In the genomic region with DNA sequence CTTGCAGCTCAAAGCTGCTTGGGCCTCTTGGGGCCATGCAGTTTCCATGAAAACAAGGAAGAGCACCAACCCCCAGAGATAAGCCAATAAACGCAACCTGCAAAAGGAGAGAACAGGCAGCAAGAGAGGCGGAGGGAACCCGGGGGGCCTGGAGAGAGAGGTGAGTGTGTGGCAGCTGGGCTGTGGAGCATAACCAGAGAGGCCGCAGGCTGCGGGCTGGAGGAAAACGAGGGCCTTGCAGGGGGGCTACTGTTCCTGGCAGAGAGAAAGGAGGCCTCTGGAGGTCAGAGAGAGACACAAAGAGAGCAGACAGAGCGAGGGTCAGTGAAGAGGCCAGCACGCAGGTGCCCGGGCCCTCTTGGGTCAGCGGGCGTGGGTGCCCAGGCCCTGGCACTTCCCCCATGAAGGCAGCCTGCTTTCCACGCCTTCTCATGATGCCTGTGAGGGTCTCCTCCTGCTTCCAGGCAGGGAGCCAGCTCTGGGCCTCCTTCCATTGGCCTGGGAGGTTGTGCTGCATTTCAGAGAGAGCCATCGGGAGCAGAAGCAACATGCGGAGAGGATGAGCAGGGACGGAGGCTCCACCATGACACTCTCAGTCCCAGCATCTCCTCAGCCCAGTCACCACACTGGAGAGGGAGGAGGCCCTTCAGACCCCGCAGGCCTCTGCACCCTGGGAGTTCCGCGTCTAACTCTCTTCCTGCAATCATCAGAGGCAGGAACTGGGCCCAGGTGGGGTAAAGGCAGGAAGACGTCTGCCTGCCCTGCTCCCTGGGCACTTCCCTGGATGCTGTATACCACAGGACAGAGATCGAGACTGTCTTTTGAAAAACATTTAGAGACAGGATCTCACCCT, we compare ENCODE assay signal across 9 cellular contexts. TPM values are rescaled to one million over a fixed set of nuclear protein-coding genes. Genes with fewer than 3 reads are reported as not detected.
DNase-seq lines count a peak whose midpoint lies in the region; ATAC-seq and TF ChIP-seq lines count a peak whose summit lies in the region.
"Not testable (repeated sequence)": the region's sequence is repeated elsewhere in the genome, so short reads cannot be mapped to it uniquely, and the experiment has no call there.
"Had no signal": no experiment of that assay in that cellular context is flagged by ENCODE, and none has a peak within 500 bp of the region (broad histone marks: within the 10 kb centered on the region; RNA-seq: fewer than 3 reads in every experiment).

No MANE protein-coding gene starts in this region.

- H2BK12ac ChIP-seq in H9 (ENCODE audit: insufficient read length, low read depth, low read length), result not testable (repeated sequence)

- not testable (repeated sequence) for H4K5ac ChIP-seq in H9 (ENCODE audit: insufficient read length, low read depth, low read length)

- H3K56ac ChIP-seq in H9 (ENCODE audit: insufficient read length, low read depth, low read length), result not testable (repeated sequence)

- H3K27me3 Mint-ChIP-seq in CD14-positive monocyte (ENCODE audit: low read depth in 3 of 3); H9 (ENCODE audit: low read depth); natural killer cell treated with Interleukin-12 subunit alpha and Interleukin-12 subunit beta and Interleukin-15 and Interleukin-18, amount 100 ng/mL, for 72 hours; stimulated activated naive B cell treated with anti-CD40 and anti-IgM and Interleukin-4, amounts not matched to agents 10 μg/mL and 1 μg/mL and 100 μg/mL, for 72 hours: not testable (repeated sequence)

- not testable (repeated sequence) for H3K27ac ChIP-seq in H9 (ENCODE audit: insufficient read length, low read depth, low read length)
- H3K27ac ChIP-seq in breast epithelium, result peak overlapping the region; percentile 10 to 48

- not testable (repeated sequence) for H2BK20ac ChIP-seq in H9 (ENCODE audit: low read depth, low read length, poor library complexity, severe bottlenecking)

- H3K14ac ChIP-seq in H9 (ENCODE audit: insufficient read depth, low read length), result not testable (repeated sequence)

- peak overlapping the region; percentile 74 for H3K4me3 Mint-ChIP-seq in CD14-positive monocyte
- H3K4me3 Mint-ChIP-seq in H9, result peak overlapping the region; percentile 72 to 79
- peak overlapping the region; percentile 89 for H3K4me3 Mint-ChIP-seq in natural killer cell treated with Interleukin-12 subunit alpha and Interleukin-12 subunit beta and Interleukin-15 and Interleukin-18, amount 100 ng/mL, for 72 hours
- H3K4me3 Mint-ChIP-seq in stimulated activated naive B cell treated with anti-CD40 and anti-IgM and Interleukin-4, amounts not matched to agents 10 μg/mL and 1 μg/mL and 100 μg/mL, for 72 hours, result peak overlapping the region; percentile 86 to 87

- not testable (repeated sequence) for H3K9me3 Mint-ChIP-seq in CD14-positive monocyte; H9; natural killer cell treated with Interleukin-12 subunit alpha and Interleukin-12 subunit beta and Interleukin-15 and Interleukin-18, amount 100 ng/mL, for 72 hours; stimulated activated naive B cell treated with anti-CD40 and anti-IgM and Interleukin-4, amounts not matched to agents 10 μg/mL and 1 μg/mL and 100 μg/mL, for 72 hours

- H3K79me2 ChIP-seq in H9 (ENCODE audit: insufficient read depth, low read length), result peaks cover 18% of the 10 kb centered on the region; the same call in 1 of the 2 replicates

- not testable (repeated sequence) for H3K36me3 Mint-ChIP-seq in CD14-positive monocyte; natural killer cell treated with Interleukin-12 subunit alpha and Interleukin-12 subunit beta and Interleukin-15 and Interleukin-18, amount 100 ng/mL, for 72 hours
- peaks cover 7 to 20% (median 19%) of the 10 kb centered on the region in 3 experiments; a peak in 6 of 7 replicates for H3K36me3 Mint-ChIP-seq in H9 (ENCODE audit: insufficient read depth in 1 of 3, low read depth in 3 of 3)
- peaks cover 23 to 32% of the 10 kb centered on the region in 2 donors for H3K36me3 Mint-ChIP-seq in stimulated activated naive B cell treated with anti-CD40 and anti-IgM and Interleukin-4, amounts not matched to agents 10 μg/mL and 1 μg/mL and 100 μg/mL, for 72 hours

- not testable (repeated sequence) for H4K91ac ChIP-seq in H9 (ENCODE audit: insufficient read length, low read depth, low read length)

- not testable (repeated sequence) for H2BK120ac ChIP-seq in H9 (ENCODE audit: low read depth, low read length, poor library complexity, severe bottlenecking)

- not testable (repeated sequence) for H3K23me2 ChIP-seq in H9 (ENCODE audit: insufficient read length, low read depth, low read length, poor library complexity, severe bottlenecking)

- not testable (repeated sequence) for H3K23ac ChIP-seq in H9 (ENCODE audit: insufficient read length, low read depth, low read length)

- H2BK15ac ChIP-seq in H9 (ENCODE audit: low read depth, low read length), result not testable (repeated sequence)

- not testable (repeated sequence) for H4K20me1 ChIP-seq in H9 (ENCODE audit: control insufficient read depth, insufficient read depth, insufficient read length)

- not testable (repeated sequence) for H3T11ph ChIP-seq in H9 (ENCODE audit: low read length)

- peak overlapping the region; percentile 68 to 84 (median 77) for H3K4me3 ChIP-seq in breast epithelium

- H3K36me3 ChIP-seq in breast epithelium, result not testable (repeated sequence)

- H3K9ac ChIP-seq in H9 (ENCODE audit: extremely low read depth, insufficient read length, low read length), result not testable (repeated sequence)

- H3K4ac ChIP-seq in H9 (ENCODE audit: low read depth, low read length), result not testable (repeated sequence)

- H3K18ac ChIP-seq in H9 (ENCODE audit: insufficient read length, low read depth, low read length), result not testable (repeated sequence)

- H2BK5ac ChIP-seq in H9 (ENCODE audit: insufficient read length, low read length), result not testable (repeated sequence)

- WGBS in H9 (ENCODE audit: extremely low coverage, insufficient read length, low lambda C conversion rate), result no CpG with 5 or more reads among the region's 20 CpGs

- DNase-seq in CD14-positive monocyte (ENCODE audit: low spot score); H9; breast epithelium (ENCODE audit: low spot score in 2 of 2); natural killer cell treated with Interleukin-12 subunit alpha and Interleukin-12 subunit beta and Interleukin-15 and Interleukin-18, amount 100 ng/mL, for 72 hours (ENCODE audit: low spot score); stimulated activated naive B cell treated with anti-CD40 and anti-IgM and Interleukin-4, amounts not matched to agents 10 μg/mL and 1 μg/mL and 100 μg/mL, for 72 hours: not testable (repeated sequence)
- DNase-seq in NCI-H82 treated with DMSO at 0.1 percent for 48 hours (lab: John Stamatoyannopoulos, UW; ENCODE audit: unreplicated experiment), result peak; percentile 45
- DNase-seq in activated CD4-positive, alpha-beta T cell treated with anti-CD3 and anti-CD28 coated beads, Interleukin-2, amount 50 U/mL, for 1 hour, result peak; percentile 22
- DNase-seq in glomerular visceral epithelial cell (ENCODE audit: extremely low spot score), result peak; percentile 22

- TF ChIP-seq POLR2A in breast epithelium (IDR thresholded peaks at IDR 0.05), result not testable (repeated sequence)

- not testable (repeated sequence) for H3K9me3 ChIP-seq in H9 (ENCODE audit: control insufficient read depth, low read depth, low read length); breast epithelium

- not testable (repeated sequence) for H3K4me1 ChIP-seq in H9 (ENCODE audit: insufficient read depth, low read length); breast epithelium

- TF ChIP-seq CTCF in CD14-positive monocyte (IDR thresholded peaks at IDR 0.05); H9 (conservative IDR thresholded peaks at IDR 0.05); breast epithelium (IDR thresholded peaks at IDR 0.05): not testable (repeated sequence)

- H3K27ac Mint-ChIP-seq in CD14-positive monocyte, result peak overlapping the region in 3 of 7 donors; percentile 6 to 75 (median 52)
- H3K27ac Mint-ChIP-seq in H9, result peak overlapping the region in 2 of 3 experiments; percentile 19 to 48; a peak in 1 of 7 replicates
- H3K27ac Mint-ChIP-seq in natural killer cell treated with Interleukin-12 subunit alpha and Interleukin-12 subunit beta and Interleukin-15 and Interleukin-18, amount 100 ng/mL, for 72 hours, result peak overlapping the region; percentile 66 to 70
- peak overlapping the region; percentile 88 for H3K27ac Mint-ChIP-seq in stimulated activated naive B cell treated with anti-CD40 and anti-IgM and Interleukin-4, amounts not matched to agents 10 μg/mL and 1 μg/mL and 100 μg/mL, for 72 hours

- not testable (repeated sequence) for H2AK5ac ChIP-seq in H9 (ENCODE audit: insufficient read length, low read length)

- intact Hi-C loops in CD14-positive monocyte (cut with micrococcal nuclease); breast epithelium (cut with DNase I; ENCODE audit: low total_unique reads): not testable (repeated sequence)

- H3K4me2 ChIP-seq in H9 (ENCODE audit: insufficient read depth, insufficient read length, low read length), result peak overlapping the region; percentile 68

- not testable (repeated sequence) for H4K8ac ChIP-seq in H9 (replicated peaks; ENCODE audit: insufficient read length, low read depth, low read length)

- not testable (repeated sequence) for H2AFZ ChIP-seq in H9 (ENCODE audit: low read length)

- H3K4me1 Mint-ChIP-seq in CD14-positive monocyte, result peaks cover 23% of the 10 kb centered on the region
- H3K4me1 Mint-ChIP-seq in H9, result peaks cover 6 to 17% of the 10 kb centered on the region in 2 experiments; a peak in 3 of 4 replicates
- peaks cover 20 to 26% of the 10 kb centered on the region in 2 donors for H3K4me1 Mint-ChIP-seq in natural killer cell treated with Interleukin-12 subunit alpha and Interleukin-12 subunit beta and Interleukin-15 and Interleukin-18, amount 100 ng/mL, for 72 hours (ENCODE audit: low read depth in 2 of 2)
- H3K4me1 Mint-ChIP-seq in stimulated activated naive B cell treated with anti-CD40 and anti-IgM and Interleukin-4, amounts not matched to agents 10 μg/mL and 1 μg/mL and 100 μg/mL, for 72 hours, result peaks cover 32 to 54% of the 10 kb centered on the region in 2 donors

- ATAC-seq in natural killer cell treated with Interleukin-12 subunit alpha and Interleukin-12 subunit beta and Interleukin-15 and Interleukin-18, amount 100 ng/mL, for 72 hours; stimulated activated naive B cell treated with anti-CD40 and anti-IgM and Interleukin-4, amounts not matched to agents 10 μg/mL and 1 μg/mL and 100 μg/mL, for 72 hours (replicated peaks): not testable (repeated sequence)

- H3K27me3 ChIP-seq in H9 (ENCODE audit: insufficient read depth, low read length); breast epithelium: not testable (repeated sequence)

- not testable (repeated sequence) for H3K79me1 ChIP-seq in H9 (ENCODE audit: insufficient read depth, low read depth, low read length, poor library complexity, severe bottlenecking)

RNA-seq across cellular contexts. Expression of a gene that starts 1.4 kb away (rescaled TPM):
- polyA plus RNA-seq in CD14-positive monocyte, result 10 to 100 TPM; 13.6 to 26.0 TPM
- total RNA-seq in H9 (2021), result 127 and 144 TPM in 2 replicates
- total RNA-seq in breast epithelium, result 10 to 100 TPM; 39.8 to 50.5 (median 50.2) TPM
- 10 to 100 TPM; 60.5 to 96.1 TPM for total RNA-seq in natural killer cell treated with Interleukin-12 subunit alpha and Interleukin-12 subunit beta and Interleukin-15 and Interleukin-18, amount 100 ng/mL, for 72 hours

RNA-seq across cellular contexts. Expression of a gene that starts 14.9 kb away (rescaled TPM):
- not detected for polyA plus RNA-seq in CD14-positive monocyte
- 0.18 TPM in 1 of 2 replicates, not detected in the other for total RNA-seq in H9 (2021)
- not detected for total RNA-seq in breast epithelium
- total RNA-seq in natural killer cell treated with Interleukin-12 subunit alpha and Interleukin-12 subunit beta and Interleukin-15 and Interleukin-18, amount 100 ng/mL, for 72 hours, result not detected
- total RNA-seq: mucosa of gallbladder had no signal

RNA-seq across cellular contexts. Expression of a gene that starts 36.8 kb away (rescaled TPM):
- polyA plus RNA-seq in CD14-positive monocyte, result not detected
- total RNA-seq in H9 (2021), result 10.0 and 10.8 TPM in 2 replicates
- 100 to 1,000 TPM in 1 of 3 donors, 10 to 100 TPM in 1, 1 to 10 TPM in 1; 8.2 to 100 (median 61.3) TPM for total RNA-seq in breast epithelium
- total RNA-seq in natural killer cell treated with Interleukin-12 subunit alpha and Interleukin-12 subunit beta and Interleukin-15 and Interleukin-18, amount 100 ng/mL, for 72 hours, result 1 to 10 TPM; 2.1 to 2.5 TPM
